Comparison of ENCODE assay signal across 1 cellular context in the genomic region with DNA sequence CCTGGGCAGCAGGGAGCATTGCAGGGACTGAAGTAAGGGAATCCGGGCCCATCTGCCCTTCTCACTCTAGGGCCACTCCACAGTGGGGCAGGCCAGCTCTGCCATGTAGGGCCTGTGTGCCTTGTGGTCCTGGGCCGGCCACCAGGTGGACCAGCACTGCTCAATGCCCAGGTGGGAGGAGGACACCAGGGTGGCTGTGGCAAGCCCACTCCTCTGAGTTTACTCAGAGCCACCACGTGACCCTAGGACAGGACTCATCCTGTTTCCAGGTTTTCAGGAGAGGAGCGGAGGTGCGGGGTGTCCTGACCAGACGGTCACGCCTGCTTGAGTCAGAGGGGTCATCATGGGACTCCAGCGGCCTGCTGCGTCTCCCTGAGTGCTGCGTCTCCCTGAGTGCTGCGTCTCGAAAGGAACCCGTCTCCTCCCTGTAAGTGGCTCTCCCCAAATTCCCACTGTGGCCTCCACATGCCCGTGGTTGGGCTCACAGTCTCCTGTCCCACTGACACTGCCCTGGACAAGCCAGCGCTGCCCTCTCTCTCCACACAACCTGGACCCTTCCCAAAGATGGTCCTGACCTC.
TF ChIP-seq lines count a peak whose summit lies in the region.

No MANE protein-coding gene starts in this region.

TF ChIP-seq in HepG2, 621 proteins besides CTCF, POLR2A, EP300 and RAD21:
- TF ChIP-seq, protein P1, sequence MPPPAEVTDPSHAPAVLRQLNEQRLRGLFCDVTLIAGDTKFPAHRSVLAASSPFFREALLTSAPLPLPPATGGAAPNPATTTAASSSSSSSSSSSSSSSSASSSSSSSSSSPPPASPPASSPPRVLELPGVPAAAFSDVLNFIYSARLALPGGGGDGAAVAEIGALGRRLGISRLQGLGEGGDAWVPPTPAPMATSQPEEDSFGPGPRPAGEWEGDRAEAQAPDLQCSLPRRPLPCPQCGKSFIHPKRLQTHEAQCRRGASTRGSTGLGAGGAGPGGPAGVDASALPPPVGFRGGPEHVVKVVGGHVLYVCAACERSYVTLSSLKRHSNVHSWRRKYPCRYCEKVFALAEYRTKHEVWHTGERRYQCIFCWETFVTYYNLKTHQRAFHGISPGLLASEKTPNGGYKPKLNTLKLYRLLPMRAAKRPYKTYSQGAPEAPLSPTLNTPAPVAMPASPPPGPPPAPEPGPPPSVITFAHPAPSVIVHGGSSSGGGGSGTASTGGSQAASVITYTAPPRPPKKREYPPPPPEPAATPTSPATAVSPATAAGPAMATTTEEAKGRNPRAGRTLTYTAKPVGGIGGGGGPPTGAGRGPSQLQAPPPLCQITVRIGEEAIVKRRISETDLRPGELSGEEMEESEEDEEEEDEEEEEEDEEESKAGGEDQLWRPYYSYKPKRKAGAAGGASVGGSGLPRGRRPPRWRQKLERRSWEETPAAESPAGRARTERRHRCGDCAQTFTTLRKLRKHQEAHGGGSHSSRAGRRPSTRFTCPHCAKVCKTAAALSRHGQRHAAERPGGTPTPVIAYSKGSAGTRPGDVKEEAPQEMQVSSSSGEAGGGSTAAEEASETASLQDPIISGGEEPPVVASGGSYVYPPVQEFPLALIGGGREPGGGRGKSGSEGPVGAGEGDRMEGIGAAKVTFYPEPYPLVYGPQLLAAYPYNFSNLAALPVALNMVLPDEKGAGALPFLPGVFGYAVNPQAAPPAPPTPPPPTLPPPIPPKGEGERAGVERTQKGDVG (CRISPR knock-in tag; IDR thresholded peaks at IDR 0.05; ENCODE audit: borderline replicate concordance) = no peak
- no peak for TF ChIP-seq ZNF746 (CRISPR knock-in tag; IDR thresholded peaks at IDR 0.05)
- no peak for TF ChIP-seq ZNF24 (IDR thresholded peaks at IDR 0.05)
- TF ChIP-seq SP1 (IDR thresholded peaks at IDR 0.05) = no peak
- no peak for TF ChIP-seq SP1 (CRISPR knock-in tag; IDR thresholded peaks at IDR 0.05)
- no peak for TF ChIP-seq PRMT3 (CRISPR knock-in tag; IDR thresholded peaks at IDR 0.05; ENCODE audit: borderline replicate concordance, low read depth)
- TF ChIP-seq ZNF737 (CRISPR knock-in tag; IDR thresholded peaks at IDR 0.05; ENCODE audit: borderline replicate concordance) = no peak
- TF ChIP-seq RBAK (CRISPR knock-in tag; IDR thresholded peaks at IDR 0.05) = no peak
- no peak for TF ChIP-seq ZNF468 (CRISPR knock-in tag; IDR thresholded peaks at IDR 0.05)
- TF ChIP-seq TOPORS (CRISPR knock-in tag; IDR thresholded peaks at IDR 0.05) = no peak
- no peak for TF ChIP-seq HCFC1 (IDR thresholded peaks at IDR 0.05; ENCODE audit: low read depth, low read length)
- TF ChIP-seq, protein P2, sequence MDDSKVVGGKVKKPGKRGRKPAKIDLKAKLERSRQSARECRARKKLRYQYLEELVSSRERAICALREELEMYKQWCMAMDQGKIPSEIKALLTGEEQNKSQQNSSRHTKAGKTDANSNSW (CRISPR knock-in tag; IDR thresholded peaks at IDR 0.05; ENCODE audit: borderline replicate concordance) = no peak
- TF ChIP-seq, protein P3, sequence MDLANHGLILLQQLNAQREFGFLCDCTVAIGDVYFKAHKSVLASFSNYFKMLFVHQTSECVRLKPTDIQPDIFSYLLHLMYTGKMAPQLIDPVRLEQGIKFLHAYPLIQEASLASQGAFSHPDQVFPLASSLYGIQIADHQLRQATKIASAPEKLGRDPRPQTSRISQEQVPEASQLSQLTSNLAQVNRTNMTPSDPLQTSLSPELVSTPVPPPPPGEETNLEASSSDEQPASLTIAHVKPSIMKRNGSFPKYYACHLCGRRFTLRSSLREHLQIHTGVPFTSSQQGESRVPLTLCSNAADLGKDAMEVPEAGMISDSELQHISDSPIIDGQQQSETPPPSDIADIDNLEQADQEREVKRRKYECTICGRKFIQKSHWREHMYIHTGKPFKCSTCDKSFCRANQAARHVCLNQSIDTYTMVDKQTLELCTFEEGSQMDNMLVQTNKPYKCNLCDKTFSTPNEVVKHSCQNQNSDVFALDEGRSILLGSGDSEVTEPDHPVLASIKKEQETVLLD (CRISPR knock-in tag; IDR thresholded peaks at IDR 0.05; ENCODE audit: low read depth) = no peak
- no peak for TF ChIP-seq ZNF292 (CRISPR knock-in tag; IDR thresholded peaks at IDR 0.05; ENCODE audit: borderline replicate concordance, low read depth)
- TF ChIP-seq ZIK1 (CRISPR knock-in tag; IDR thresholded peaks at IDR 0.05; ENCODE audit: borderline replicate concordance, low read depth) = no peak
- TF ChIP-seq ZFP90 (CRISPR knock-in tag; IDR thresholded peaks at IDR 0.05; ENCODE audit: borderline replicate concordance) = no peak
- TF ChIP-seq, protein P4, sequence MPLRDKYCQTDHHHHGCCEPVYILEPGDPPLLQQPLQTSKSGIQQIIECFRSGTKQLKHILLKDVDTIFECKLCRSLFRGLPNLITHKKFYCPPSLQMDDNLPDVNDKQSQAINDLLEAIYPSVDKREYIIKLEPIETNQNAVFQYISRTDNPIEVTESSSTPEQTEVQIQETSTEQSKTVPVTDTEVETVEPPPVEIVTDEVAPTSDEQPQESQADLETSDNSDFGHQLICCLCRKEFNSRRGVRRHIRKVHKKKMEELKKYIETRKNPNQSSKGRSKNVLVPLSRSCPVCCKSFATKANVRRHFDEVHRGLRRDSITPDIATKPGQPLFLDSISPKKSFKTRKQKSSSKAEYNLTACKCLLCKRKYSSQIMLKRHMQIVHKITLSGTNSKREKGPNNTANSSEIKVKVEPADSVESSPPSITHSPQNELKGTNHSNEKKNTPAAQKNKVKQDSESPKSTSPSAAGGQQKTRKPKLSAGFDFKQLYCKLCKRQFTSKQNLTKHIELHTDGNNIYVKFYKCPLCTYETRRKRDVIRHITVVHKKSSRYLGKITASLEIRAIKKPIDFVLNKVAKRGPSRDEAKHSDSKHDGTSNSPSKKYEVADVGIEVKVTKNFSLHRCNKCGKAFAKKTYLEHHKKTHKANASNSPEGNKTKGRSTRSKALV (CRISPR knock-in tag; IDR thresholded peaks at IDR 0.05) = no peak
- TF ChIP-seq, protein P5, sequence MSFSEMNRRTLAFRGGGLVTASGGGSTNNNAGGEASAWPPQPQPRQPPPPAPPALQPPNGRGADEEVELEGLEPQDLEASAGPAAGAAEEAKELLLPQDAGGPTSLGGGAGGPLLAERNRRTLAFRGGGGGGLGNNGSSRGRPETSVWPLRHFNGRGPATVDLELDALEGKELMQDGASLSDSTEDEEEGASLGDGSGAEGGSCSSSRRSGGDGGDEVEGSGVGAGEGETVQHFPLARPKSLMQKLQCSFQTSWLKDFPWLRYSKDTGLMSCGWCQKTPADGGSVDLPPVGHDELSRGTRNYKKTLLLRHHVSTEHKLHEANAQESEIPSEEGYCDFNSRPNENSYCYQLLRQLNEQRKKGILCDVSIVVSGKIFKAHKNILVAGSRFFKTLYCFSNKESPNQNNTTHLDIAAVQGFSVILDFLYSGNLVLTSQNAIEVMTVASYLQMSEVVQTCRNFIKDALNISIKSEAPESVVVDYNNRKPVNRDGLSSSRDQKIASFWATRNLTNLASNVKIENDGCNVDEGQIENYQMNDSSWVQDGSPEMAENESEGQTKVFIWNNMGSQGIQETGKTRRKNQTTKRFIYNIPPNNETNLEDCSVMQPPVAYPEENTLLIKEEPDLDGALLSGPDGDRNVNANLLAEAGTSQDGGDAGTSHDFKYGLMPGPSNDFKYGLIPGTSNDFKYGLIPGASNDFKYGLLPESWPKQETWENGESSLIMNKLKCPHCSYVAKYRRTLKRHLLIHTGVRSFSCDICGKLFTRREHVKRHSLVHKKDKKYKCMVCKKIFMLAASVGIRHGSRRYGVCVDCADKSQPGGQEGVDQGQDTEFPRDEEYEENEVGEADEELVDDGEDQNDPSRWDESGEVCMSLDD (CRISPR knock-in tag; IDR thresholded peaks at IDR 0.05; ENCODE audit: borderline replicate concordance) = no peak
